17 cellular contexts compared by ENCODE assay signal in genomic region chr21:41713495-41714281, GRCh38. TPM values are rescaled to one million over a fixed set of nuclear protein-coding genes. Genes with fewer than 3 reads are reported as not detected.
A peak's percentile ranks its signal among the peaks of the same experiment; 100 is the strongest.
DNase-seq lines count a peak whose midpoint lies in the region; ATAC-seq and TF ChIP-seq lines count a peak whose summit lies in the region.
"Had no signal": no experiment of that assay in that cellular context is flagged by ENCODE, and none has a peak within 500 bp of the region (broad histone marks: within the 10 kb centered on the region; RNA-seq: fewer than 3 reads in every experiment).

No MANE protein-coding gene starts in this region.

- 61% methylated on average over 22 of the region's 22 CpGs for WGBS in hepatocyte (ENCODE audit: low lambda C conversion rate, missing lambda C conversion rate)
- 66 to 73% methylated on average over 22 of the region's 22 CpGs for WGBS in GM23248 (ENCODE audit: low coverage in 1 of 2, low lambda C conversion rate in 2 of 2, missing lambda C conversion rate in 2 of 2), 2 experiments

- H3K9me3 ChIP-seq in hepatocyte (ENCODE audit: low read depth) (no peaks in the 10 kb centered on the region), upper lobe of right lung (no peaks in the 10 kb centered on the region), GM23248 (ENCODE audit: low read depth) (no peaks in the 10 kb centered on the region), breast epithelium (no peaks in the 10 kb centered on the region)

- TF ChIP-seq POLR2A in breast epithelium (IDR thresholded peaks at IDR 0.05): no peak

- no peak for TF ChIP-seq RAD21 in Ishikawa (IDR thresholded peaks at IDR 0.05; ENCODE audit: low read depth)

- H3K36me3 ChIP-seq in hepatocyte (replicated peaks; ENCODE audit: insufficient read depth, low read depth) (no peaks in the 10 kb centered on the region), upper lobe of right lung (no peaks in the 10 kb centered on the region), GM23248 (ENCODE audit: low read depth) (no peaks in the 10 kb centered on the region), breast epithelium (no peaks in the 10 kb centered on the region)

- no peak overlapping the region for H3K9ac ChIP-seq in GM23248

- no peak overlapping the region for H3K4me3 ChIP-seq in hepatocyte
- H3K4me3 ChIP-seq in upper lobe of right lung: no peak overlapping the region
- no peak overlapping the region for H3K4me3 ChIP-seq in GM23248
- no peak overlapping the region for H3K4me3 ChIP-seq in breast epithelium

- H3K9me2 ChIP-seq in hepatocyte (replicated peaks; ENCODE audit: insufficient read depth) (no peaks in the 10 kb centered on the region), GM23248 (ENCODE audit: insufficient read depth) (no peaks in the 10 kb centered on the region)

- H3F3A ChIP-seq in GM23248 (ENCODE audit: insufficient read depth): no peaks in the 10 kb centered on the region

- intact Hi-C loops in upper lobe of right lung (cut with DNase I) (no loop called here), breast epithelium (cut with DNase I; ENCODE audit: low total_unique reads) (no loop called here)

- ATAC-seq in upper lobe of right lung: peak; percentile 8

- no peak for TF ChIP-seq EP300 in Ishikawa (IDR thresholded peaks at IDR 0.05; ENCODE audit: borderline replicate concordance)

- in situ Hi-C loops in GM23248 (cut with MboI): no loop called here

- peak overlapping the region; percentile 92 for H3K27ac ChIP-seq in hepatocyte
- H3K27ac ChIP-seq in upper lobe of right lung: no peak overlapping the region
- H3K27ac ChIP-seq in GM23248: no peak overlapping the region
- H3K27ac ChIP-seq in breast epithelium: no peak overlapping the region

- H4K20me1 ChIP-seq in hepatocyte (ENCODE audit: insufficient read depth, poor library complexity, severe bottlenecking) (no peaks in the 10 kb centered on the region), GM23248 (ENCODE audit: insufficient read depth) (no peaks in the 10 kb centered on the region)

- no peaks in the 10 kb centered on the region for H3K79me2 ChIP-seq in hepatocyte
- no peaks in the 10 kb centered on the region for H3K79me2 ChIP-seq in GM23248 (ENCODE audit: insufficient read depth)

- H3K27me3 ChIP-seq in hepatocyte (no peaks in the 10 kb centered on the region), upper lobe of right lung (peaks cover 41% of the 10 kb centered on the region), GM23248 (replicated peaks; ENCODE audit: insufficient read depth) (no peaks in the 10 kb centered on the region), breast epithelium (no peaks in the 10 kb centered on the region)

- DNase-seq in hepatocyte (ENCODE audit: low spot score) (peak; percentile 77), mucosa of gallbladder (ENCODE audit: low spot score) (peak; percentile 72), upper lobe of right lung (peak; percentile 58), AG20443 (ENCODE audit: low spot score) (no peak), MV-4-11 (lab: John Stamatoyannopoulos, UW) (no peak), GM23248 (no peak), breast epithelium (ENCODE audit: low spot score in 2 of 2) (no peak)
- DNase-seq: CD8-positive, alpha-beta memory T cell; DMS 273 treated with DMSO at 0.1 percent for 48 hours; NCI-H1417 treated with DMSO at 0.1 percent for 48 hours; NCI-H2081; NCI-H526 treated with DMSO at 0.1 percent for 48 hours; NK-92 treated with Interleukin-12 subunit alpha and Interleukin-12 subunit beta, amount 100 ng/mL, for 24 hours; OCI-M1 had no signal

- H2AFZ ChIP-seq in hepatocyte (no peak overlapping the region), GM23248 (no peak overlapping the region)

- TF ChIP-seq CTCF in hepatocyte (IDR thresholded peaks at IDR 0.05; ENCODE audit: poor library complexity) (no peak), upper lobe of right lung (IDR thresholded peaks at IDR 0.05) (no peak), breast epithelium (IDR thresholded peaks at IDR 0.05) (no peak)

- H3K4me2 ChIP-seq in hepatocyte (peak overlapping the region; percentile 70), GM23248 (ENCODE audit: unreplicated experiment) (no peak overlapping the region)

- H3K4me1 ChIP-seq in hepatocyte (ENCODE audit: insufficient read depth): peaks cover 58% of the 10 kb centered on the region
- H3K4me1 ChIP-seq in upper lobe of right lung: no peaks in the 10 kb centered on the region
- no peaks in the 10 kb centered on the region for H3K4me1 ChIP-seq in GM23248 (ENCODE audit: insufficient read depth)
- H3K4me1 ChIP-seq in breast epithelium: no peaks in the 10 kb centered on the region

TF ChIP-seq in Ishikawa, 13 proteins besides CTCF, POLR2A, EP300 and RAD21:
- no peak for TF ChIP-seq YY1 (IDR thresholded peaks at IDR 0.05; ENCODE audit: low read depth)
- TF ChIP-seq USF1 (IDR thresholded peaks at IDR 0.05): peak; percentile 39; the same call in 1 of the 2 replicates

RNA-seq across cellular contexts. Expression of gene RIPK4, which starts 53.2 kb away (rescaled TPM):
- 19.7 and 32.8 TPM in 2 replicates for total RNA-seq in hepatocyte
- 28.1 and 31.0 TPM in 2 replicates for polyA plus RNA-seq in hepatocyte
- 56.6 TPM for total RNA-seq in mucosa of gallbladder
- total RNA-seq in upper lobe of right lung: 10.9 TPM
- total RNA-seq in GM23248 (2014; rRNA removed; shearing (Covaris generic)): 0.54 and 1.0 TPM in 2 replicates
- 0.43 and 0.46 TPM in 2 replicates for polyA plus RNA-seq in GM23248 (2016; fragmentation: Nextera tagmentation; extraction: Ambion mirVana)
- total RNA-seq in breast epithelium: 10 to 100 TPM in 2 of 3 donors, not detected in 1; 15.7 to 30.3 TPM
- total RNA-seq: LHCN-M2 had no signal
- polyA plus RNA-seq: AG04450; CD8-positive, alpha-beta memory T cell had no signal

Comparison
In these comparisons a context has a peak if more than half of its experiments do, and no peak if none do; other contexts are left out.
1. DNase-seq: peak in hepatocyte (single experiment), mucosa of gallbladder (single experiment) and upper lobe of right lung (single experiment); none in AG20443 (single experiment), MV-4-11 (single experiment), GM23248 (single experiment) and breast epithelium (0 of 2).